ENCODE assay signal across 1 cellular context in the genomic region with DNA sequence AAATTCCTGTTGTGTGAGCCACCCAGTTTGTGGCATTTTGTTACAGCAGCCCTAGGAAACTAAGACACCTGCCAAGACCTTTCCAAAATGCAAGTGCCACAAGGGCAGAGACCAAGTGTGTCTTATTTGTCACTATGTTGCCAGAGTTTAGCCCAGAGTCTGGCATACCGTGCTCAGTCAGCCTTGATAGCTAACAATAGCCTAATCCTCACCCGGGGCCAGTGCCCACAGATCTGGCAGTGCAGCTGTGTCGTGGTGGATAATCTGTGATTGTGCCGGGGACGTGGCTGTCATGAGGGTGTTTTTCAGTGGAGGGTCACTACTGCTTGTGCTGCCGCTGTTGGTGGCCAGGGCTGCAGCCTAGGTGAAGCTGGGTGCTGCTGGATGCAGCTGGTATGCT.
TF ChIP-seq lines count a peak whose summit lies in the region.

No MANE protein-coding gene starts in this region.

TF ChIP-seq in GM23338, 12 proteins besides CTCF, POLR2A, EP300 and RAD21 (continued from another document):
- TF ChIP-seq, protein P1, sequence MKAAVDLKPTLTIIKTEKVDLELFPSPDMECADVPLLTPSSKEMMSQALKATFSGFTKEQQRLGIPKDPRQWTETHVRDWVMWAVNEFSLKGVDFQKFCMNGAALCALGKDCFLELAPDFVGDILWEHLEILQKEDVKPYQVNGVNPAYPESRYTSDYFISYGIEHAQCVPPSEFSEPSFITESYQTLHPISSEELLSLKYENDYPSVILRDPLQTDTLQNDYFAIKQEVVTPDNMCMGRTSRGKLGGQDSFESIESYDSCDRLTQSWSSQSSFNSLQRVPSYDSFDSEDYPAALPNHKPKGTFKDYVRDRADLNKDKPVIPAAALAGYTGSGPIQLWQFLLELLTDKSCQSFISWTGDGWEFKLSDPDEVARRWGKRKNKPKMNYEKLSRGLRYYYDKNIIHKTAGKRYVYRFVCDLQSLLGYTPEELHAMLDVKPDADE (IDR thresholded peaks at IDR 0.05): no peak
- TF ChIP-seq STAT1 (IDR thresholded peaks at IDR 0.05; ENCODE audit: unreplicated experiment): no peak
- no peak for TF ChIP-seq ZNF114 (CRISPR knock-in tag; IDR thresholded peaks at IDR 0.05)
- no peak for TF ChIP-seq JUNB (IDR thresholded peaks at IDR 0.05; ENCODE audit: unreplicated experiment)
- TF ChIP-seq, protein P2, sequence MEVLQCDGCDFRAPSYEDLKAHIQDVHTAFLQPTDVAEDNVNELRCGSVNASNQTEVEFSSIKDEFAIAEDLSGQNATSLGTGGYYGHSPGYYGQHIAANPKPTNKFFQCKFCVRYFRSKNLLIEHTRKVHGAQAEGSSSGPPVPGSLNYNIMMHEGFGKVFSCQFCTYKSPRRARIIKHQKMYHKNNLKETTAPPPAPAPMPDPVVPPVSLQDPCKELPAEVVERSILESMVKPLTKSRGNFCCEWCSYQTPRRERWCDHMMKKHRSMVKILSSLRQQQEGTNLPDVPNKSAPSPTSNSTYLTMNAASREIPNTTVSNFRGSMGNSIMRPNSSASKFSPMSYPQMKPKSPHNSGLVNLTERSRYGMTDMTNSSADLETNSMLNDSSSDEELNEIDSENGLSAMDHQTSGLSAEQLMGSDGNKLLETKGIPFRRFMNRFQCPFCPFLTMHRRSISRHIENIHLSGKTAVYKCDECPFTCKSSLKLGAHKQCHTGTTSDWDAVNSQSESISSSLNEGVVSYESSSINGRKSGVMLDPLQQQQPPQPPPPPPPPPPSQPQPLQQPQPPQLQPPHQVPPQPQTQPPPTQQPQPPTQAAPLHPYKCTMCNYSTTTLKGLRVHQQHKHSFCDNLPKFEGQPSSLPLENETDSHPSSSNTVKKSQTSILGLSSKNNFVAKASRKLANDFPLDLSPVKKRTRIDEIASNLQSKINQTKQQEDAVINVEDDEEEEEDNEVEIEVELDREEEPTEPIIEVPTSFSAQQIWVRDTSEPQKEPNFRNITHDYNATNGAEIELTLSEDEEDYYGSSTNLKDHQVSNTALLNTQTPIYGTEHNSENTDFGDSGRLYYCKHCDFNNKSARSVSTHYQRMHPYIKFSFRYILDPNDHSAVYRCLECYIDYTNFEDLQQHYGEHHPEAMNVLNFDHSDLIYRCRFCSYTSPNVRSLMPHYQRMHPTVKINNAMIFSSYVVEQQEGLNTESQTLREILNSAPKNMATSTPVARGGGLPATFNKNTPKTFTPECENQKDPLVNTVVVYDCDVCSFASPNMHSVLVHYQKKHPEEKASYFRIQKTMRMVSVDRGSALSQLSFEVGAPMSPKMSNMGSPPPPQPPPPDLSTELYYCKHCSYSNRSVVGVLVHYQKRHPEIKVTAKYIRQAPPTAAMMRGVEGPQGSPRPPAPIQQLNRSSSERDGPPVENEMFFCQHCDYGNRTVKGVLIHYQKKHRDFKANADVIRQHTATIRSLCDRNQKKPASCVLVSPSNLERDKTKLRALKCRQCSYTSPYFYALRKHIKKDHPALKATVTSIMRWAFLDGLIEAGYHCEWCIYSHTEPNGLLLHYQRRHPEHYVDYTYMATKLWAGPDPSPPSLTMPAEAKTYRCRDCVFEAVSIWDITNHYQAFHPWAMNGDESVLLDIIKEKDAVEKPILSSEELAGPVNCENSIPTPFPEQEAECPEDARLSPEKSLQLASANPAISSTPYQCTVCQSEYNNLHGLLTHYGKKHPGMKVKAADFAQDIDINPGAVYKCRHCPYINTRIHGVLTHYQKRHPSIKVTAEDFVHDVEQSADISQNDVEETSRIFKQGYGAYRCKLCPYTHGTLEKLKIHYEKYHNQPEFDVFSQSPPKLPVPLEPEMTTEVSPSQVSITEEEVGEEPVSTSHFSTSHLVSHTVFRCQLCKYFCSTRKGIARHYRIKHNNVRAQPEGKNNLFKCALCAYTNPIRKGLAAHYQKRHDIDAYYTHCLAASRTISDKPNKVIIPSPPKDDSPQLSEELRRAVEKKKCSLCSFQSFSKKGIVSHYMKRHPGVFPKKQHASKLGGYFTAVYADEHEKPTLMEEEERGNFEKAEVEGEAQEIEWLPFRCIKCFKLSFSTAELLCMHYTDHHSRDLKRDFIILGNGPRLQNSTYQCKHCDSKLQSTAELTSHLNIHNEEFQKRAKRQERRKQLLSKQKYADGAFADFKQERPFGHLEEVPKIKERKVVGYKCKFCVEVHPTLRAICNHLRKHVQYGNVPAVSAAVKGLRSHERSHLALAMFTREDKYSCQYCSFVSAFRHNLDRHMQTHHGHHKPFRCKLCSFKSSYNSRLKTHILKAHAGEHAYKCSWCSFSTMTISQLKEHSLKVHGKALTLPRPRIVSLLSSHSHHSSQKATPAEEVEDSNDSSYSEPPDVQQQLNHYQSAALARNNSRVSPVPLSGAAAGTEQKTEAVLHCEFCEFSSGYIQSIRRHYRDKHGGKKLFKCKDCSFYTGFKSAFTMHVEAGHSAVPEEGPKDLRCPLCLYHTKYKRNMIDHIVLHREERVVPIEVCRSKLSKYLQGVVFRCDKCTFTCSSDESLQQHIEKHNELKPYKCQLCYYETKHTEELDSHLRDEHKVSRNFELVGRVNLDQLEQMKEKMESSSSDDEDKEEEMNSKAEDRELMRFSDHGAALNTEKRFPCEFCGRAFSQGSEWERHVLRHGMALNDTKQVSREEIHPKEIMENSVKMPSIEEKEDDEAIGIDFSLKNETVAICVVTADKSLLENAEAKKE (CRISPR knock-in tag; IDR thresholded peaks at IDR 0.05): no peak
